In the genomic region with DNA sequence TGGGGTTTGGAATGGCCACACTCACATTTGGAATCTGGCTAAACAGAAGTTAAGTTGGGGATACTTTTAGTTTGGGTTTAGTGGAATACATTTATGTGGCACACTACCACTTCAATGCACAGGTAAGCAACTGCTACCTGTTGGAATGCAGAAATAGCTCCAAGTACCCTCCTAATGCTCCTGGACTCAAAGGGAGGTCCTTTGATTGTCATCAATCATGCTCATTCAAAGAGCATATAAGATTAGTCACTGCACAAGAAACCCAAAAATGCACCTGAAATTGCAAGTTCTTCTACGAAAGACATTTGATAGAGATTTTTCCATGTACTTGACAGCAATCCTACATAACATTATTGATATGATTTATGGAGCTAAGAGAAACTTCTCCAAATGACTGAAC, we compare ENCODE assay signal across 27 cellular contexts.
"Had no signal": no experiment of that assay in that cellular context is flagged by ENCODE, and none has a peak within 500 bp of the region (broad histone marks: within the 10 kb centered on the region; RNA-seq: fewer than 3 reads in every experiment).

No MANE protein-coding gene starts in this region.

- H3K9me3 ChIP-seq: testis, thyroid gland, uterus had no signal

- H3K27me3 ChIP-seq: stomach, suprapubic skin, testis, thyroid gland, tibial artery, tibial nerve, transverse colon, upper lobe of left lung, upper lobe of right lung, uterus, vagina had no signal

- FAIRE-seq: urothelium cell line had no signal

- H3K4me1 ChIP-seq: stomach, testis, tibial artery, transverse colon, upper lobe of left lung, upper lobe of right lung, uterus, vagina had no signal

- H3K36me3 ChIP-seq: stomach, suprapubic skin, thoracic aorta, thyroid gland, tibial artery, tibial nerve, transverse colon, upper lobe of left lung, upper lobe of right lung, uterus, vagina had no signal

- ATAC-seq: stimulated activated effector memory CD8-positive, alpha-beta T cell treated with anti-CD3 and anti-CD28 coated beads, Interleukin-12 subunit alpha, Interleukin-12 subunit beta, amount 100 ng/mL, for 72 hours; stimulated activated memory B cell treated with anti-CD40 and anti-IgM and Interleukin-4, amounts not matched to agents 10 μg/mL and 1 μg/mL and 100 μg/mL, for 72 hours; stimulated activated naive B cell treated with anti-CD40 and anti-IgM and Interleukin-4, amounts not matched to agents 10 μg/mL and 1 μg/mL and 100 μg/mL, for 72 hours; stimulated activated naive CD8-positive, alpha-beta T cell treated with anti-CD3 and anti-CD28 coated beads, Interleukin-15, amount 100 ng/mL, for 72 hours; stimulated activated naive CD8-positive, alpha-beta T cell treated with anti-CD3 and anti-CD28 coated beads, Interleukin-15, Interleukin-2, amounts not matched to agents 100 U/mL and 50 U/mL, for 24 hours; upper lobe of right lung had no signal

- H3K27ac ChIP-seq: stomach, suprapubic skin, testis, thoracic aorta, thyroid gland, tibial artery, tibial nerve, transverse colon, upper lobe of left lung, upper lobe of right lung, uterus, vagina had no signal

- H3K4me3 ChIP-seq: stomach, suprapubic skin, testis, thoracic aorta, thyroid gland, tibial artery, tibial nerve, transverse colon, upper lobe of left lung, upper lobe of right lung, uterus, vagina had no signal

- DNase-seq: stimulated activated CD4-positive, alpha-beta T cell treated with anti-CD3 and anti-CD28 coated beads, Interleukin-2, amount 100 ng/mL, for 48 hours; stimulated activated CD4-positive, alpha-beta T cell treated with anti-CD3 and anti-CD28 coated beads, Interleukin-4, amount 100 ng/mL, for 1 hour; stimulated activated CD4-positive, alpha-beta T cell treated with anti-CD3 and anti-CD28 coated beads, Interleukin-4, amount 100 ng/mL, for 24 hours; stimulated activated CD4-positive, alpha-beta T cell treated with anti-CD3 and anti-CD28 coated beads, Interleukin-4, amount 100 ng/mL, for 4 hours; stimulated activated CD8-positive, alpha-beta memory T cell treated with anti-CD3 and anti-CD28 coated beads, Interleukin-4, amount 100 ng/mL, for 48 hours; stimulated activated naive B cell treated with anti-CD40 and anti-IgM and Interleukin-4, amounts not matched to agents 10 μg/mL and 1 μg/mL and 100 μg/mL, for 72 hours; stimulated activated naive CD4-positive, alpha-beta T cell; stimulated activated naive CD4-positive, alpha-beta T cell treated with Interleukin-2 at 50 U/mL for 16 hours; stimulated activated naive CD8-positive, alpha-beta T cell treated with anti-CD3 and anti-CD28 coated beads, Interleukin-15, amount 100 ng/mL, for 72 hours; stimulated activated naive CD8-positive, alpha-beta T cell treated with anti-CD3 and anti-CD28 coated beads, Interleukin-15, Interleukin-2, amounts not matched to agents 100 U/mL and 50 U/mL, for 24 hours; stomach; substantia nigra; testis; thyroid gland; tibial artery; transverse colon; trophoblast cell; upper lobe of left lung; upper lobe of right lung; uterus had no signal
